Comparison of ENCODE assay signal across 36 cellular contexts in genomic region chr7:130390486-130390885, GRCh38. TPM values are rescaled to one million over a fixed set of nuclear protein-coding genes. Genes with fewer than 3 reads are reported as not detected.
"Had no signal": no experiment of that assay in that cellular context is flagged by ENCODE, and none has a peak within 500 bp of the region (broad histone marks: within the 10 kb centered on the region; RNA-seq: fewer than 3 reads in every experiment).

No MANE protein-coding gene starts in this region.

- H3K9me3 ChIP-seq: left lung, lower lobe of right lung, right atrium auricular region, right lobe of liver, testis, thyroid gland, transverse colon, upper lobe of left lung, vagina had no signal

- DNase-seq: heart right ventricle; left colon; left lung; lower lobe of right lung; mammary epithelial cell; mesendoderm; naive B cell; natural killer cell; right lobe of liver; stimulated activated CD4-positive, alpha-beta T cell treated with anti-CD3 and anti-CD28 coated beads, Interleukin-1b, Interleukin-23, amount 100 ng/mL, for 48 hours; stimulated activated CD4-positive, alpha-beta T cell treated with anti-CD3 and anti-CD28 coated beads, Interleukin-2, amount 100 ng/mL, for 48 hours; stimulated activated CD4-positive, alpha-beta T cell treated with anti-CD3 and anti-CD28 coated beads, Interleukin-4, amount 100 ng/mL, for 4 hours; stimulated activated CD8-positive, alpha-beta memory T cell treated with anti-CD3 and anti-CD28 coated beads, Interleukin-4, amount 100 ng/mL, for 48 hours; stimulated activated naive CD4-positive, alpha-beta T cell treated with Interleukin-2 at 50 U/mL for 16 hours; stimulated activated naive CD8-positive, alpha-beta T cell treated with anti-CD3 and anti-CD28 coated beads, Interleukin-15, amount 100 ng/mL, for 72 hours; testis; thyroid gland; transverse colon; upper lobe of left lung had no signal

- H3K36me3 ChIP-seq: heart right ventricle, left lung, lower lobe of right lung, right atrium auricular region, right lobe of liver, thyroid gland, transverse colon, upper lobe of left lung, vagina had no signal

- FAIRE-seq: keratinocyte had no signal

- H3K4me1 ChIP-seq: lower lobe of right lung, right atrium auricular region, right lobe of liver, thyroid gland, upper lobe of left lung had no signal

- H3K9ac ChIP-seq: parathyroid adenoma had no signal

- H3K4me3 ChIP-seq: heart right ventricle, hepatocyte, left lung, lower lobe of right lung, right atrium auricular region, right lobe of liver, smooth muscle cell, testis, thyroid gland, transverse colon, upper lobe of left lung, vagina had no signal

- H3K27ac ChIP-seq: heart right ventricle, hepatocyte, left lung, lower lobe of right lung, parathyroid adenoma, right atrium auricular region, right lobe of liver, testis, thyroid gland, transverse colon, upper lobe of left lung, vagina had no signal

- H3K27me3 ChIP-seq: heart right ventricle, hepatocyte, left lung, right atrium auricular region, right lobe of liver, testis, thyroid gland, transverse colon, upper lobe of left lung, vagina had no signal

- ATAC-seq: heart right ventricle; left colon; left lung; lower lobe of right lung; natural killer cell; right lobe of liver; stimulated activated memory B cell treated with anti-CD40 and anti-IgM and Interleukin-4, amounts not matched to agents 10 μg/mL and 1 μg/mL and 100 μg/mL, for 72 hours; stimulated activated naive CD8-positive, alpha-beta T cell treated with anti-CD3 and anti-CD28 coated beads, Interleukin-15, amount 100 ng/mL, for 72 hours had no signal

RNA-seq across cellular contexts. Expression of gene CPA1, which starts 10.2 kb away (rescaled TPM):
- total RNA-seq: mononuclear cell, natural killer cell, osteocyte, pulmonary artery endothelial cell, renal cortical epithelial cell, right atrium auricular region, right lobe of liver, transverse colon, vagina had no signal
- polyA plus RNA-seq: keratinocyte, mammary epithelial cell, neural cell had no signal

RNA-seq across cellular contexts. Expression of gene CPA5, which starts 45.9 kb away (rescaled TPM):
- total RNA-seq: heart right ventricle, hepatocyte, left colon, left lung, liver, lower lobe of right lung, mammary epithelial cell, mesothelial cell of epicardium, mononuclear cell, natural killer cell, posterior vena cava, pulmonary artery endothelial cell, renal cortical epithelial cell, right atrium auricular region, right lobe of liver, skeletal muscle tissue, smooth muscle cell, thyroid gland, transverse colon, upper lobe of left lung, urinary bladder, vagina had no signal
- polyA plus RNA-seq: neural cell, smooth muscle cell had no signal
